In genomic region chr10:132544744-132545658, GRCh38 we compare ENCODE assay signal across 11 cellular contexts. TPM values are rescaled to one million over a fixed set of nuclear protein-coding genes. Genes with fewer than 3 reads are reported as not detected.
DNase-seq lines count a peak whose midpoint lies in the region; ATAC-seq and TF ChIP-seq lines count a peak whose summit lies in the region.
"Had no signal": no experiment of that assay in that cellular context is flagged by ENCODE, and none has a peak within 500 bp of the region (broad histone marks: within the 10 kb centered on the region; RNA-seq: fewer than 3 reads in every experiment).

No MANE protein-coding gene starts in this region.

- peak overlapping the region; percentile 90 to 96 (median 92) for H3K27ac Mint-ChIP-seq in CD4-positive, CD25-positive, alpha-beta regulatory T cell
- peak overlapping the region; percentile 25 for H3K27ac Mint-ChIP-seq in activated naive CD8-positive, alpha-beta T cell treated with anti-CD3 and anti-CD28 coated beads, Interleukin-2, amount 50 U/mL, for 24 hours
- H3K27ac Mint-ChIP-seq in naive B cell: peak overlapping the region in 5 of 6 donors; percentile 21 to 94 (median 89)

- H3K4me3 Mint-ChIP-seq in CD4-positive, CD25-positive, alpha-beta regulatory T cell: peak overlapping the region; percentile 81 to 96 (median 93)
- H3K4me3 Mint-ChIP-seq in activated naive CD8-positive, alpha-beta T cell treated with anti-CD3 and anti-CD28 coated beads, Interleukin-2, amount 50 U/mL, for 24 hours: peak overlapping the region; percentile 62
- H3K4me3 Mint-ChIP-seq in naive B cell: peak overlapping the region; percentile 79 to 94 (median 88)

- no peak for TF ChIP-seq EP300 in transverse colon (IDR thresholded peaks at IDR 0.05; ENCODE audit: low read depth)

- H3K36me3 Mint-ChIP-seq in CD4-positive, CD25-positive, alpha-beta regulatory T cell: peaks cover 3% of the 10 kb centered on the region
- H3K36me3 Mint-ChIP-seq in activated naive CD8-positive, alpha-beta T cell treated with anti-CD3 and anti-CD28 coated beads, Interleukin-2, amount 50 U/mL, for 24 hours (ENCODE audit: low read depth): peaks cover 3% of the 10 kb centered on the region
- no peaks in the 10 kb centered on the region for H3K36me3 Mint-ChIP-seq in naive B cell

- ATAC-seq in CD4-positive, CD25-positive, alpha-beta regulatory T cell (ENCODE audit: low read depth in 2 of 2): peak; percentile 41 to 44
- ATAC-seq in activated naive CD8-positive, alpha-beta T cell treated with anti-CD3 and anti-CD28 coated beads, Interleukin-2, amount 50 U/mL, for 24 hours: no peak
- ATAC-seq in naive B cell (ENCODE audit: low read depth in 2 of 2): peak; percentile 14 to 23

- H3K4me1 ChIP-seq in CD4-positive, CD25-positive, alpha-beta regulatory T cell (ENCODE audit: control insufficient read depth, insufficient read depth, low read length, poor library complexity, severe bottlenecking): peaks cover 45% of the 10 kb centered on the region
- H3K4me1 ChIP-seq in transverse colon: peaks cover 20 to 57% (median 34%) of the 10 kb centered on the region in 4 donors

- peak overlapping the region; percentile 57 for H3K27ac ChIP-seq in CD4-positive, CD25-positive, alpha-beta regulatory T cell (ENCODE audit: insufficient read depth, low read length, poor library complexity, severe bottlenecking)
- no peak overlapping the region for H3K27ac ChIP-seq in transverse colon
- H3K27ac ChIP-seq: cardiac muscle cell had no signal

- no peaks in the 10 kb centered on the region for H3K27me3 ChIP-seq in CD4-positive, CD25-positive, alpha-beta regulatory T cell (ENCODE audit: control insufficient read depth, insufficient read depth, low read length)
- no peaks in the 10 kb centered on the region for H3K27me3 ChIP-seq in transverse colon
- H3K27me3 ChIP-seq: cardiac muscle cell had no signal

- H3K4me1 Mint-ChIP-seq in CD4-positive, CD25-positive, alpha-beta regulatory T cell: peaks cover 3 to 83% (median 47%) of the 10 kb centered on the region in 4 donors
- peaks cover 85% of the 10 kb centered on the region for H3K4me1 Mint-ChIP-seq in activated naive CD8-positive, alpha-beta T cell treated with anti-CD3 and anti-CD28 coated beads, Interleukin-2, amount 50 U/mL, for 24 hours
- peaks cover 66 to 93% (median 87%) of the 10 kb centered on the region in 3 donors for H3K4me1 Mint-ChIP-seq in naive B cell

- H3K4me3 ChIP-seq in CD4-positive, CD25-positive, alpha-beta regulatory T cell (ENCODE audit: low read depth, low read length): peak overlapping the region; percentile 82
- H3K4me3 ChIP-seq in transverse colon: peak overlapping the region in 1 of 4 donors; percentile 26
- H3K4me3 ChIP-seq: cardiac muscle cell had no signal

- H3K27me3 Mint-ChIP-seq in CD4-positive, CD25-positive, alpha-beta regulatory T cell: no peaks in the 10 kb centered on the region
- H3K27me3 Mint-ChIP-seq in activated naive CD8-positive, alpha-beta T cell treated with anti-CD3 and anti-CD28 coated beads, Interleukin-2, amount 50 U/mL, for 24 hours: no peaks in the 10 kb centered on the region
- H3K27me3 Mint-ChIP-seq in naive B cell: no peaks in the 10 kb centered on the region

- DNase-seq in CD4-positive, CD25-positive, alpha-beta regulatory T cell: peak in 2 of 3 donors; percentile 39 to 42
- DNase-seq in Kasumi-1 (lab: John Stamatoyannopoulos, UW): peak; percentile 64 to 79
- no peak for DNase-seq in activated naive CD8-positive, alpha-beta T cell treated with anti-CD3 and anti-CD28 coated beads, Interleukin-2, amount 50 U/mL, for 24 hours
- DNase-seq in naive B cell: peak; percentile 59
- no peak for DNase-seq in transverse colon
- no peak for DNase-seq in GF-D8 (lab: John Stamatoyannopoulos, UW)
- no peak for DNase-seq in GOT3 (lab: John Stamatoyannopoulos, UW)
- DNase-seq in anterior cingulate cortex (lab: John Stamatoyannopoulos, UW): no peak
- DNase-seq: DMS79, retina had no signal

- no peaks in the 10 kb centered on the region for H3K9me3 ChIP-seq in CD4-positive, CD25-positive, alpha-beta regulatory T cell (ENCODE audit: control insufficient read depth in 2 of 2, low read length in 2 of 2)
- no peaks in the 10 kb centered on the region for H3K9me3 ChIP-seq in transverse colon

- TF ChIP-seq POLR2A in transverse colon (IDR thresholded peaks at IDR 0.05): no peak

- no peak for TF ChIP-seq CTCF in transverse colon (IDR thresholded peaks at IDR 0.05)

- no peaks in the 10 kb centered on the region for H3K9me3 Mint-ChIP-seq in CD4-positive, CD25-positive, alpha-beta regulatory T cell
- H3K9me3 Mint-ChIP-seq in activated naive CD8-positive, alpha-beta T cell treated with anti-CD3 and anti-CD28 coated beads, Interleukin-2, amount 50 U/mL, for 24 hours: no peaks in the 10 kb centered on the region
- H3K9me3 Mint-ChIP-seq in naive B cell: no peaks in the 10 kb centered on the region

- intact Hi-C loops in transverse colon (cut with DNase I; ENCODE audit: low total_unique reads): no loop called here

- H3K36me3 ChIP-seq in CD4-positive, CD25-positive, alpha-beta regulatory T cell (ENCODE audit: control insufficient read depth, insufficient read depth, low read length): no peaks in the 10 kb centered on the region
- H3K36me3 ChIP-seq in transverse colon: no peaks in the 10 kb centered on the region
- H3K36me3 ChIP-seq: cardiac muscle cell had no signal

- 38 to 69% methylated on average over 7 to 35 of the region's 35 CpGs for WGBS in transverse colon (ENCODE audit: low coverage in 1 of 2), 2 donors

- in situ Hi-C loops in transverse colon (cut with MboI; ENCODE audit: low pct_ligation_motif_present in 1 of 4, low pct_unique_long_range_greater_than_20kb in 1 of 4, low sequenced_read_pairs in 3 of 4): loop anchor here in 3 of 4 donors (25.0 kb wide), 2 partner anchors 92 to 158 kb away; partner anchors contain the start of gene PWWP2B (in 2 of the 3)

RNA-seq across cellular contexts. Expression of gene INPP5A, which starts 7.4 kb away (rescaled TPM):
- total RNA-seq in CD4-positive, CD25-positive, alpha-beta regulatory T cell: 21.3 TPM
- 1 to 10 TPM in 2 of 4 donors, under 1 TPM in 2; 0.66 to 1.7 (median 0.89) TPM for polyA plus RNA-seq in CD4-positive, CD25-positive, alpha-beta regulatory T cell
- polyA plus RNA-seq in naive B cell (ENCODE audit: low read depth in 6 of 6): 1 to 10 TPM; 1.3 to 6.7 (median 2.1) TPM
- 10 to 100 TPM; 34.8 to 80.8 (median 52.8) TPM for total RNA-seq in transverse colon

Comparison
In these comparisons a context has a peak if more than half of its experiments do, and no peak if none do; other contexts are left out.
1. DNase-seq: peak in CD4-positive, CD25-positive, alpha-beta regulatory T cell (2 of 3), Kasumi-1 (2 of 2) and naive B cell (single experiment); none in activated naive CD8-positive, alpha-beta T cell treated with anti-CD3 and anti-CD28 coated beads, Interleukin-2, amount 50 U/mL, for 24 hours (single experiment), transverse colon (single experiment), GF-D8 (single experiment), GOT3 (single experiment) and anterior cingulate cortex (0 of 58).
2. H3K27ac Mint-ChIP-seq: peak in every context shown above with its lines; median percentile 92 in CD4-positive, CD25-positive, alpha-beta regulatory T cell; 89 in naive B cell; 25 in activated naive CD8-positive, alpha-beta T cell treated with anti-CD3 and anti-CD28 coated beads, Interleukin-2, amount 50 U/mL, for 24 hours.
3. Peak in every context shown above with its lines, with median percentiles within 50 percentile points of each other: H3K4me3 Mint-ChIP-seq.